ENCODE assay signal across 1 cellular context in the genomic region with DNA sequence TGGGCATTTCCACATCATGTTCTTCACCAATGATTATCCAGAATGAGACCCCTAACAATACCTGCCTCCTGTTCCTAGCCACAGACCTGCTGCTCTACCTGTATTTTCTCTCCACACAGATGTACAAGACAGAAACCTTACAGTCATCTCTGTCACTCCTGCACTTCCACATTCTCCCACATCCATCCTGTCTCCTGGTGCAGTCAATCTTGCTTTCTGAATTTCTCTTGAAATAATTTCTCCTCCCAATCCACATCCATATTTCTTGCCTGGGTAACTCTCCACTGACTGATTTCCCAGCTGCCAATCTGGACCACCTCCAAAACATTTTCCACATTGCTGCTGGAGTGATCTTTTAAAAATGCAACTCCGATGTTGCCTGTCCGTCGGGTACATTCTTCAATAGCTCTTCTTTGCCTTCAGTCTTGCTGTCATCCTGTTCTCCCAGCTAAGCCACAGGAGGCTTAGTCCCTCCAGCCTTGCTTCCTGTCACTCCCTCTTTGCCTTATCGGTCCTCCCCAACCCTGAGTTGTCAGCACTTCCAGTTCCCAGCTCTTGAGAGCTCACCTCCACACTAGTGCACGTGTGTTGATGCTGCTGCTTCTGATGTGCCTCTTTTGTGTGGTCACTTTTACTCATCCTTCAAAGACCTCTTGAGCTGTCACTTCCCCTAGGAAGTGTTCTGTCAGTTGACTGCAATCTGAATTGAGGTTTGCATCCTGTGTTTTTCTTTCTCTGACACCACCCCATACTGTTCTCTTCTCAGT.
TF ChIP-seq lines count a peak whose summit lies in the region.

No MANE protein-coding gene starts in this region.

TF ChIP-seq in HCT116, 20 proteins besides CTCF, POLR2A, EP300 and RAD21 (continued from another document):
- TF ChIP-seq, protein P1, sequence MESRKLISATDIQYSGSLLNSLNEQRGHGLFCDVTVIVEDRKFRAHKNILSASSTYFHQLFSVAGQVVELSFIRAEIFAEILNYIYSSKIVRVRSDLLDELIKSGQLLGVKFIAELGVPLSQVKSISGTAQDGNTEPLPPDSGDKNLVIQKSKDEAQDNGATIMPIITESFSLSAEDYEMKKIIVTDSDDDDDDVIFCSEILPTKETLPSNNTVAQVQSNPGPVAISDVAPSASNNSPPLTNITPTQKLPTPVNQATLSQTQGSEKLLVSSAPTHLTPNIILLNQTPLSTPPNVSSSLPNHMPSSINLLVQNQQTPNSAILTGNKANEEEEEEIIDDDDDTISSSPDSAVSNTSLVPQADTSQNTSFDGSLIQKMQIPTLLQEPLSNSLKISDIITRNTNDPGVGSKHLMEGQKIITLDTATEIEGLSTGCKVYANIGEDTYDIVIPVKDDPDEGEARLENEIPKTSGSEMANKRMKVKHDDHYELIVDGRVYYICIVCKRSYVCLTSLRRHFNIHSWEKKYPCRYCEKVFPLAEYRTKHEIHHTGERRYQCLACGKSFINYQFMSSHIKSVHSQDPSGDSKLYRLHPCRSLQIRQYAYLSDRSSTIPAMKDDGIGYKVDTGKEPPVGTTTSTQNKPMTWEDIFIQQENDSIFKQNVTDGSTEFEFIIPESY (IDR thresholded peaks at IDR 0.05; ENCODE audit: extremely low read depth, insufficient replicate concordance, low read length), result no peak
TF ChIP-seq in HCT116: peak in this region for 0.
